In the genomic region with DNA sequence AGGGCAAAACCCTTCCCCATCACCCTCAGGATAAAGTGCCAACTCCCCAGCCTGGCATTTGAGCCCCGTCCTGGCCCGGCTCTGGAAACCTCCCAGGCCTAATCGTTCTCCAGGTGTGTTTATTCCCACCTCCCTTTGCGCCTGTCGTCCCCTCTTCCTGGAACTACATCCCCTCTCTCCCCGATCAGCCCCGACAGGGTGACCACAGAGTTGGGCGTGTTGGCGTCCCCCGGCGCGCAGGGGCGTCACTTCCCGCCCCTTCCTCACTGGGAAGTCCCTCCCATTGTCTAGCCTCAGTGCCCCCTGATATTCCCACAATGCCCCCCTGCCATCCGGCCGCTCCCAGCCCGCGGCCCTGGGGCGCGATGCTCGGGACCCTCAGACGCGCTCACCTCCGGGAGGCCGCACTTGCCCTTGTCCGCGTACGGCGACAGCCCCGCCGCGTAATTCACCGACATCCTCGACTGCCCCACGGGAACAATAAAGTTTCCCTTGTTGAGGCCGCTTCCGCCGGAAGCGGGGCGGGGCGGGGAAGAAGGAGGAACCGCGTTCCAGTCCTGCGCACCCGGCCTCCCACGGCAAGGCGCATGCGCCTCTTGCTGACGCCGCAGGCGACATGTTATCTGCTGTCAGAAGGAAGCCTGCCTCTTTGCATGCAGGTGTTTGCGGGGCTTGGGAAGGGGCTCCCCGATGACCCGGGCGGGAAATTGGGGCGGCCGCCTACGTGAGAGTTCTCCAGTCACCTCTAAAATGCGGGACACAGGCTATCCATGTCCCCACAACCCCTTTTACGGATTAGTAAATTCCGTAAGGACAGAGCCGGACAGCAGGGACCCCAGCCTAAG, we compare ENCODE assay signal across 8 cellular contexts. TPM values are rescaled to one million over a fixed set of nuclear protein-coding genes. Genes with fewer than 3 reads are reported as not detected.
DNase-seq lines count a peak whose midpoint lies in the region; ATAC-seq and TF ChIP-seq lines count a peak whose summit lies in the region.

Gene ANKRD24 (plus strand): TSS at position 608 of the 845 bp plus-strand sequence. CDS start 3,737 bp downstream, outside the sequence.
Gene SIRT6 (minus strand): TSS at position 482 of the 845 bp plus-strand sequence. CDS start 24 bp downstream, at position 458.

- H3K4me1 ChIP-seq in CD8-positive, alpha-beta T cell (ENCODE audit: insufficient read depth, low read length) = peaks cover 28% of the 10 kb centered on the region
- H3K4me1 ChIP-seq in HUES48 (ENCODE audit: control insufficient read depth, insufficient read depth, low read length) (no peaks in the 10 kb centered on the region), OCI-LY1 (ENCODE audit: insufficient read depth, low read length, severe bottlenecking) (peaks cover 37% of the 10 kb centered on the region)

- peaks cover 2% of the 10 kb centered on the region for H3K27me3 Mint-ChIP-seq in CD8-positive, alpha-beta T cell (ENCODE audit: low read depth)
- H3K27me3 Mint-ChIP-seq in endothelial cell (ENCODE audit: unreplicated experiment) = peaks cover 4% of the 10 kb centered on the region
- H3K27me3 Mint-ChIP-seq in mesothelial cell of epicardium (ENCODE audit: low read depth) = peaks cover 7% of the 10 kb centered on the region

- no peaks in the 10 kb centered on the region for H4K20me1 ChIP-seq in OCI-LY1 (ENCODE audit: insufficient read depth, low read length)

- no peaks in the 10 kb centered on the region for H3K9me3 ChIP-seq in CD8-positive, alpha-beta T cell (ENCODE audit: low read length)
- H3K9me3 ChIP-seq in HUES48 (ENCODE audit: control insufficient read depth, insufficient read depth, low read length) (no peaks in the 10 kb centered on the region), OCI-LY1 (ENCODE audit: low read length) (no peaks in the 10 kb centered on the region)

- H3K27me3 ChIP-seq in CD8-positive, alpha-beta T cell (ENCODE audit: insufficient read depth, low read length) = no peaks in the 10 kb centered on the region
- no peaks in the 10 kb centered on the region for H3K27me3 ChIP-seq in HUES48 (ENCODE audit: control insufficient read depth, insufficient read depth, low read length)
- H3K27me3 ChIP-seq in OCI-LY1 (ENCODE audit: insufficient read depth, low read length) = no peaks in the 10 kb centered on the region

- no peaks in the 10 kb centered on the region for H3K79me2 ChIP-seq in OCI-LY1 (ENCODE audit: insufficient read depth, low read length)

- peak within 1 kb of the TSS; percentile 76 for H3K27ac ChIP-seq in CD8-positive, alpha-beta T cell (ENCODE audit: low read depth, low read length)
- H3K27ac ChIP-seq in HUES48 (ENCODE audit: low read depth, low read length) (peak within 1 kb of the TSS; percentile 66), OCI-LY1 (ENCODE audit: low read depth, low read length, poor library complexity, severe bottlenecking) (peak within 1 kb of the TSS; percentile 75)

- H3K9me3 Mint-ChIP-seq in CD8-positive, alpha-beta T cell = no peaks in the 10 kb centered on the region
- H3K9me3 Mint-ChIP-seq in endothelial cell (ENCODE audit: unreplicated experiment) (no peaks in the 10 kb centered on the region), mesothelial cell of epicardium (no peaks in the 10 kb centered on the region)

- H3K27ac Mint-ChIP-seq in CD8-positive, alpha-beta T cell = peak within 1 kb of the TSS; percentile 93
- H3K27ac Mint-ChIP-seq in endothelial cell (ENCODE audit: unreplicated experiment) (peak within 1 kb of the TSS; percentile 61), mesothelial cell of epicardium (peak within 1 kb of the TSS; percentile 96)

- H3K4me3 Mint-ChIP-seq in CD8-positive, alpha-beta T cell = peak within 1 kb of the TSS; percentile 98
- H3K4me3 Mint-ChIP-seq in endothelial cell (ENCODE audit: unreplicated experiment) (peak within 1 kb of the TSS; percentile 96), mesothelial cell of epicardium (peak within 1 kb of the TSS; percentile 99)

- CTCF ChIA-PET in CD8-positive, alpha-beta T cell (lab: Charles Lee) = no interaction called here

- peaks cover 2% of the 10 kb centered on the region for H3K36me3 ChIP-seq in CD8-positive, alpha-beta T cell (ENCODE audit: insufficient read depth, low read length)
- H3K36me3 ChIP-seq in HUES48 (ENCODE audit: control insufficient read depth, insufficient read depth, low read length) (no peaks in the 10 kb centered on the region), OCI-LY1 (ENCODE audit: insufficient read depth, low read length) (no peaks in the 10 kb centered on the region)

- H3K4me1 Mint-ChIP-seq in CD8-positive, alpha-beta T cell (ENCODE audit: low read depth) = peaks cover 31% of the 10 kb centered on the region
- H3K4me1 Mint-ChIP-seq in endothelial cell (ENCODE audit: unreplicated experiment) (peaks cover 3% of the 10 kb centered on the region), mesothelial cell of epicardium (peaks cover 12% of the 10 kb centered on the region)

- peak within 1 kb of the TSS; percentile 44 for H3K9ac ChIP-seq in HUES48 (ENCODE audit: low read depth, low read length)
- peak within 1 kb of the TSS; percentile 98 for H3K9ac ChIP-seq in OCI-LY1 (ENCODE audit: low read length)

- H3K4me2 ChIP-seq in OCI-LY1 (ENCODE audit: low read length) = peak within 1 kb of the TSS; percentile 99

- intact Hi-C loops in CD8-positive, alpha-beta T cell (cut with DNase I, micrococcal nuclease) = loop anchor here (1.0 to 5.0 kb wide), 10 partner anchors 58 to 420 kb away; partner anchors contain the start of genes PIAS4 (in 2 of the 2), YJU2 (in 2 of the 2), ZBTB7A (in 2 of the 2) and APBA3 (in 1 of the 2)

- H3K9me2 ChIP-seq in OCI-LY1 (ENCODE audit: low read depth, low read length) = no peaks in the 10 kb centered on the region

- peak; percentile 91 to 97 (median 95) for DNase-seq in CD8-positive, alpha-beta T cell
- DNase-seq in activated CD8-positive, alpha-beta memory T cell treated with anti-CD3 and anti-CD28 coated beads, Interleukin-2, amount 50 U/mL, for 48 hours = peak; percentile 97
- DNase-seq in endothelial cell (ENCODE audit: low spot score) (peak; percentile 93), mesothelial cell of epicardium (ENCODE audit: low spot score in 2 of 2, unreplicated experiment in 2 of 2) (peak; percentile 95 to 98)
- DNase-seq in stimulated activated CD8-positive, alpha-beta memory T cell treated with anti-CD3 and anti-CD28 coated beads, Interleukin-15, amount 100 ng/mL, for 24 hours (ENCODE audit: low read depth) = peak; percentile 94

- H3K4me3 ChIP-seq in CD8-positive, alpha-beta T cell (ENCODE audit: low read depth, low read length) = peak within 1 kb of the TSS; percentile 95
- H3K4me3 ChIP-seq in HUES48 (ENCODE audit: low read depth, low read length) = peak within 1 kb of the TSS; percentile 82
- peak within 1 kb of the TSS; percentile 98 for H3K4me3 ChIP-seq in OCI-LY1 (ENCODE audit: low read depth, low read length, poor library complexity, severe bottlenecking)

- ATAC-seq in CD8-positive, alpha-beta T cell = peak; percentile 88
- peak; percentile 64 for ATAC-seq in GM19463 (IDR thresholded peaks at IDR 0.05; ENCODE audit: unreplicated experiment)

- POLR2A ChIA-PET in CD8-positive, alpha-beta T cell (lab: Charles Lee) = no interaction called here

- TF ChIP-seq CTCF in CD8-positive, alpha-beta T cell (IDR thresholded peaks at IDR 0.05) = no peak
- no peak for TF ChIP-seq CTCF in OCI-LY1 (IDR thresholded peaks at IDR 0.05; ENCODE audit: low read length)
- no peak for TF ChIP-seq CTCF in endothelial cell (IDR thresholded peaks at IDR 0.05; ENCODE audit: unreplicated experiment)
- TF ChIP-seq CTCF in mesothelial cell of epicardium (IDR thresholded peaks at IDR 0.05; ENCODE audit: unreplicated experiment) = no peak

- no peak within 1 kb of the TSS for H2AFZ ChIP-seq in OCI-LY1 (ENCODE audit: low read length)

- no peaks in the 10 kb centered on the region for H3F3A ChIP-seq in OCI-LY1 (ENCODE audit: insufficient read depth, low read length)

- H3K36me3 Mint-ChIP-seq in CD8-positive, alpha-beta T cell = peaks cover 28% of the 10 kb centered on the region
- H3K36me3 Mint-ChIP-seq in endothelial cell (ENCODE audit: low read depth, unreplicated experiment) (peaks cover under 1% of the 10 kb centered on the region), mesothelial cell of epicardium (peaks cover 8% of the 10 kb centered on the region)

RNA-seq across cellular contexts. Expression of gene ANKRD24, which starts in this region (rescaled TPM):
- total RNA-seq in CD8-positive, alpha-beta T cell = 1 to 10 TPM in 1 of 2 experiments, under 1 TPM in 1; 0.83 to 1.2 TPM
- 0.82 TPM for total RNA-seq in endothelial cell (ENCODE audit: unreplicated experiment)
- total RNA-seq in mesothelial cell of epicardium = 0.75 to 0.98 TPM (median 0.86 TPM) in 3 replicates

RNA-seq across cellular contexts. Expression of gene SIRT6, which starts in this region (rescaled TPM):
- 10 to 100 TPM; 12.0 to 13.0 TPM for total RNA-seq in CD8-positive, alpha-beta T cell
- total RNA-seq in endothelial cell (ENCODE audit: unreplicated experiment) = 24.6 TPM
- 25.4 to 31.9 TPM (median 25.6 TPM) in 3 replicates for total RNA-seq in mesothelial cell of epicardium

Comparison
In these comparisons a context has a peak if more than half of its experiments do, and no peak if none do; other contexts are left out.
1. Peak in every context shown above with its lines: DNase-seq, ATAC-seq, H3K4me3 ChIP-seq and H3K27ac ChIP-seq.